Comparison of ENCODE assay signal across 2 cellular contexts in genomic region chr3:100048248-100048647, GRCh38.
TF ChIP-seq lines count a peak whose summit lies in the region.

No MANE protein-coding gene starts in this region.

TF ChIP-seq in A549, 52 proteins besides CTCF, POLR2A, EP300 and RAD21 (continued from another document):
- TF ChIP-seq ATOH8 (CRISPR knock-in tag; IDR thresholded peaks at IDR 0.05; ENCODE audit: low read depth) (no peak), CBX2 (IDR thresholded peaks at IDR 0.05; ENCODE audit: borderline replicate concordance, low read depth) (no peak), E2F6 (IDR thresholded peaks at IDR 0.05; ENCODE audit: borderline replicate concordance, low read depth) (no peak), NFE2L2 (conservative IDR thresholded peaks at IDR 0.05; ENCODE audit: low read length) (no peak), HOXB5 (CRISPR knock-in tag; IDR thresholded peaks at IDR 0.05) (no peak), MAFK (IDR thresholded peaks at IDR 0.05; ENCODE audit: partially characterized antibody) (no peak), KDM1A (IDR thresholded peaks at IDR 0.05; ENCODE audit: low read depth) (no peak), CBX8 (IDR thresholded peaks at IDR 0.05) (no peak), MYC (IDR thresholded peaks at IDR 0.05; ENCODE audit: borderline replicate concordance, low read length) (no peak), SMC3 (IDR thresholded peaks at IDR 0.05) (no peak)
TF ChIP-seq in A549: peak in this region for 0.

TF ChIP-seq in IMR-90, 13 proteins besides CTCF, POLR2A, EP300 and RAD21 (continued from another document):
- TF ChIP-seq USF2 (IDR thresholded peaks at IDR 0.05; ENCODE audit: low read depth, low read length) = no peak
